23 cellular contexts compared by ENCODE assay signal in the genomic region with DNA sequence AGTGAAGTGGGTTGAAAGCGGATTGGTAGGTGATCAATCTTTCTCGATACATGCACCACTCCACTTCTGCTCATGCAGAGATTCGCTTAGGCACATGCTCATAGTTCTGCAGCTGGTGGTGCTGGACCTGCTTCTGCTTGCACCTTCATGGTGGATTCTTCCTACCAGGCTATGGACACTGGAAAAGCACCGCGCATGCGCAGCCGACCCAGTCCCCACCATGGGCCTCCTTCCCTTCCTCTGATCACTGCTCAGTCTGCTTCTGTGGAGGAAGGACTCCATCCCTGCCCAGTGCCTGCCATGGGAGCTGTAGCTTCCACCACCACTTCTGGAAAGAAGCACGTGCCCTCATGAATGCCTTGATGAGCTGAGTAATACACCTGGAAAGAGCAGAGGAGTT.
DNase-seq lines count a peak whose midpoint lies in the region; ATAC-seq, FAIRE-seq and TF ChIP-seq lines count a peak whose summit lies in the region.
"Had no signal": no experiment of that assay in that cellular context is flagged by ENCODE, and none has a peak within 500 bp of the region (broad histone marks: within the 10 kb centered on the region; RNA-seq: fewer than 3 reads in every experiment).

No MANE protein-coding gene starts in this region.

- H3K4me3 ChIP-seq in left ventricle myocardium inferior, result no peak overlapping the region
- no peak overlapping the region for H3K4me3 ChIP-seq in K562
- no peak overlapping the region for H3K4me3 ChIP-seq in esophagus muscularis mucosa
- H3K4me3 ChIP-seq: A549; BLaER1 treated with 17β-estradiol and CSF1 and Interleukin-3, amounts not matched to agents 10 nM and 100 nM; GM12878 had no signal

- CTCF ChIA-PET in K562 (lab: Yijun Ruan, JAX; ENCODE audit: low intra/inter-chr PET ratio), result interaction anchor here (0.7 kb wide), 1 partner anchor 97 kb away, joined by 3 read pairs; no protein-coding TSS in a partner anchor
- CTCF ChIA-PET in activated CD8-positive, alpha-beta memory T cell treated with anti-CD3 and anti-CD28 coated beads, Interleukin-2, amount 10 ng/mL, durations not matched to agents 7 days and 5 days (lab: Charles Lee), result no interaction called here

- H3K36me3 Mint-ChIP-seq in stimulated activated memory B cell treated with anti-CD40 and anti-IgM and Interleukin-4, amounts not matched to agents 10 μg/mL and 1 μg/mL and 100 μg/mL, for 72 hours, result no peaks in the 10 kb centered on the region
- H3K36me3 Mint-ChIP-seq in activated CD8-positive, alpha-beta memory T cell treated with anti-CD3 and anti-CD28 coated beads, Interleukin-2, amount 10 ng/mL, durations not matched to agents 7 days and 5 days, result no peaks in the 10 kb centered on the region
- H3K36me3 Mint-ChIP-seq: CD8-positive, alpha-beta T cell had no signal

- FAIRE-seq in K562 (lab: Jason Lieb, UNC), result no peak
- FAIRE-seq: A549, D721Med, GM12878, GM18507 had no signal

- H3K36me3 ChIP-seq in left ventricle myocardium inferior (no peaks in the 10 kb centered on the region), K562 (ENCODE audit: control insufficient read depth, insufficient read depth, low read length) (no peaks in the 10 kb centered on the region), esophagus muscularis mucosa (no peaks in the 10 kb centered on the region)
- H3K36me3 ChIP-seq: BLaER1 treated with 17β-estradiol and CSF1 and Interleukin-3, amounts not matched to agents 10 nM and 100 nM had no signal

- no peaks in the 10 kb centered on the region for H3K9me1 ChIP-seq in K562 (ENCODE audit: control insufficient read depth, insufficient read depth, low read length)

- H3K9me3 ChIP-seq in left ventricle myocardium inferior (replicated peaks), result no peaks in the 10 kb centered on the region
- H3K9me3 ChIP-seq in K562 (replicated peaks; ENCODE audit: control insufficient read depth, insufficient read depth, low read depth, low read length), result no peaks in the 10 kb centered on the region
- no peaks in the 10 kb centered on the region for H3K9me3 ChIP-seq in esophagus muscularis mucosa
- H3K9me3 ChIP-seq: A549; BLaER1 treated with 17β-estradiol and CSF1 and Interleukin-3, amounts not matched to agents 10 nM and 100 nM; Caco-2 had no signal

- H3K27me3 Mint-ChIP-seq in stimulated activated memory B cell treated with anti-CD40 and anti-IgM and Interleukin-4, amounts not matched to agents 10 μg/mL and 1 μg/mL and 100 μg/mL, for 72 hours, result no peaks in the 10 kb centered on the region
- no peaks in the 10 kb centered on the region for H3K27me3 Mint-ChIP-seq in activated CD8-positive, alpha-beta memory T cell treated with anti-CD3 and anti-CD28 coated beads, Interleukin-2, amount 10 ng/mL, durations not matched to agents 7 days and 5 days
- H3K27me3 Mint-ChIP-seq: B cell; CD4-positive, alpha-beta T cell had no signal

- H3K27ac ChIP-seq in left ventricle myocardium inferior (replicated peaks), result no peak overlapping the region
- H3K27ac ChIP-seq in K562 (ENCODE audit: extremely low read depth, low read depth, low read length), result no peak overlapping the region
- H3K27ac ChIP-seq in esophagus muscularis mucosa (replicated peaks in 1 of 4), result no peak overlapping the region
- H3K27ac ChIP-seq: 22Rv1; A549; BLaER1 treated with 17β-estradiol and CSF1 and Interleukin-3, amounts not matched to agents 10 nM and 100 nM; C4-2B had no signal

- H3K27me3 ChIP-seq in left ventricle myocardium inferior (ENCODE audit: low read depth), result no peaks in the 10 kb centered on the region
- H3K27me3 ChIP-seq in K562 (ENCODE audit: control insufficient read depth in 2 of 2, insufficient read depth in 2 of 2, low read length in 2 of 2), result no peaks in the 10 kb centered on the region
- H3K27me3 ChIP-seq in esophagus muscularis mucosa, result no peaks in the 10 kb centered on the region
- H3K27me3 ChIP-seq: BLaER1 treated with 17β-estradiol and CSF1 and Interleukin-3, amounts not matched to agents 10 nM and 100 nM had no signal

- DNase-seq in Right ventricle myocardium inferior (ENCODE audit: missing footprints) (peak; percentile 53), left ventricle myocardium inferior (no peak), K562 (ENCODE audit: extremely low read depth in 1 of 4, low spot score in 3 of 4) (no peak), DMS79 treated with DMSO at 0.1 percent for 48 hours (lab: John Stamatoyannopoulos, UW) (no peak), esophagus muscularis mucosa (ENCODE audit: extremely low spot score) (no peak)
- DNase-seq in activated CD8-positive, alpha-beta memory T cell treated with anti-CD3 and anti-CD28 coated beads, Interleukin-2, amount 10 ng/mL, durations not matched to agents 7 days and 5 days, result no peak
- DNase-seq: AML-193; Caco-2; Calu3; CD4-positive, alpha-beta T cell; CD8-positive, alpha-beta T cell; DND-41; EL; GDM1 had no signal

- H3K4me2 ChIP-seq in K562 (ENCODE audit: insufficient read depth, low read length), result no peak overlapping the region
- H3K4me2 ChIP-seq: A549; BLaER1 treated with 17β-estradiol and CSF1 and Interleukin-3, amounts not matched to agents 10 nM and 100 nM had no signal

- no peaks in the 10 kb centered on the region for H3K79me2 ChIP-seq in K562 (ENCODE audit: control insufficient read depth, insufficient read depth, low read length)

- no peaks in the 10 kb centered on the region for H3K4me1 Mint-ChIP-seq in stimulated activated memory B cell treated with anti-CD40 and anti-IgM and Interleukin-4, amounts not matched to agents 10 μg/mL and 1 μg/mL and 100 μg/mL, for 72 hours
- H3K4me1 Mint-ChIP-seq in activated CD8-positive, alpha-beta memory T cell treated with anti-CD3 and anti-CD28 coated beads, Interleukin-2, amount 10 ng/mL, durations not matched to agents 7 days and 5 days, result no peaks in the 10 kb centered on the region
- H3K4me1 Mint-ChIP-seq: B cell had no signal

- H2AFZ ChIP-seq in K562 (ENCODE audit: low read depth, low read length), result no peak overlapping the region

- no peak overlapping the region for H3K4me3 Mint-ChIP-seq in stimulated activated memory B cell treated with anti-CD40 and anti-IgM and Interleukin-4, amounts not matched to agents 10 μg/mL and 1 μg/mL and 100 μg/mL, for 72 hours
- no peak overlapping the region for H3K4me3 Mint-ChIP-seq in activated CD8-positive, alpha-beta memory T cell treated with anti-CD3 and anti-CD28 coated beads, Interleukin-2, amount 10 ng/mL, durations not matched to agents 7 days and 5 days
- H3K4me3 Mint-ChIP-seq: B cell; CD4-positive, alpha-beta T cell; CD8-positive, alpha-beta T cell had no signal

- TF ChIP-seq EP300 in K562 (IDR thresholded peaks at IDR 0.05; ENCODE audit: low read length) (no peak), esophagus muscularis mucosa (IDR thresholded peaks at IDR 0.05) (no peak)

- in situ Hi-C loops in K562 (cut with MboI), result no loop called here

- intact Hi-C loops in Right ventricle myocardium inferior (cut with DNase I), result no loop called here
- intact Hi-C loops in left ventricle myocardium inferior (cut with micrococcal nuclease), result no loop called here
- intact Hi-C loops in K562 (cut with micrococcal nuclease), result no loop called here
- intact Hi-C loops in esophagus muscularis mucosa (cut with DNase I), result no loop called here

- POLR2A ChIA-PET in K562 (lab: Yijun Ruan, JAX), result no interaction called here

- no peak overlapping the region for H3K27ac Mint-ChIP-seq in stimulated activated memory B cell treated with anti-CD40 and anti-IgM and Interleukin-4, amounts not matched to agents 10 μg/mL and 1 μg/mL and 100 μg/mL, for 72 hours
- H3K27ac Mint-ChIP-seq in activated CD8-positive, alpha-beta memory T cell treated with anti-CD3 and anti-CD28 coated beads, Interleukin-2, amount 10 ng/mL, durations not matched to agents 7 days and 5 days, result no peak overlapping the region
- H3K27ac Mint-ChIP-seq: B cell; CD4-positive, alpha-beta T cell; CD8-positive, alpha-beta T cell had no signal

- no TSS peak for BruUV-seq in K562 (replicated peaks; lab: Mats Ljungman, UMichigan)

- no peak for TF ChIP-seq POLR2A in K562 (conservative IDR thresholded peaks at IDR 0.05)
- no peak for TF ChIP-seq POLR2A in esophagus muscularis mucosa (IDR thresholded peaks at IDR 0.05; ENCODE audit: low read depth)

- peaks cover 2% of the 10 kb centered on the region for H3K9me3 Mint-ChIP-seq in stimulated activated memory B cell treated with anti-CD40 and anti-IgM and Interleukin-4, amounts not matched to agents 10 μg/mL and 1 μg/mL and 100 μg/mL, for 72 hours
- peaks cover 2% of the 10 kb centered on the region for H3K9me3 Mint-ChIP-seq in activated CD8-positive, alpha-beta memory T cell treated with anti-CD3 and anti-CD28 coated beads, Interleukin-2, amount 10 ng/mL, durations not matched to agents 7 days and 5 days (ENCODE audit: low read depth)

- no peak overlapping the region for H3K9ac ChIP-seq in K562 (ENCODE audit: insufficient read depth in 1 of 2, low read depth in 2 of 2, low read length in 2 of 2)
- H3K9ac ChIP-seq: BLaER1 treated with 17β-estradiol and CSF1 and Interleukin-3, amounts not matched to agents 10 nM and 100 nM had no signal

- TF ChIP-seq CTCF in left ventricle myocardium inferior (IDR thresholded peaks at IDR 0.05; ENCODE audit: borderline replicate concordance), result no peak
- TF ChIP-seq CTCF in K562 (IDR thresholded peaks at IDR 0.05 in 2 of 3, conservative IDR thresholded peaks at IDR 0.05 in 1 of 3; ENCODE audit: insufficient read depth in 2 of 3, low read depth in 1 of 3, low read length in 3 of 3), result no peak
- no peak for TF ChIP-seq CTCF in esophagus muscularis mucosa (IDR thresholded peaks at IDR 0.05)

- WGBS in K562 (ENCODE audit: insufficient coverage, low coverage, missing lambda C conversion rate), result 3% methylated on average over 8 of the region's 8 CpGs
- WGBS in esophagus muscularis mucosa, result 96% methylated on average over 8 of the region's 8 CpGs

- no peak for ATAC-seq in Right ventricle myocardium inferior
- no peak for ATAC-seq in K562
- ATAC-seq in stimulated activated memory B cell treated with anti-CD40 and anti-IgM and Interleukin-4, amounts not matched to agents 10 μg/mL and 1 μg/mL and 100 μg/mL, for 72 hours, result peak; percentile 39
- no peak for ATAC-seq in activated CD8-positive, alpha-beta memory T cell treated with anti-CD3 and anti-CD28 coated beads, Interleukin-2, amount 10 ng/mL, durations not matched to agents 7 days and 5 days
- ATAC-seq: A549; CD8-positive, alpha-beta T cell; GM12878 had no signal

- H3K4me1 ChIP-seq in left ventricle myocardium inferior, result no peaks in the 10 kb centered on the region
- H3K4me1 ChIP-seq in K562 (replicated peaks in 1 of 2; ENCODE audit: control insufficient read depth in 2 of 2, insufficient read depth in 2 of 2, low read length in 2 of 2), result no peaks in the 10 kb centered on the region
- H3K4me1 ChIP-seq in esophagus muscularis mucosa, result no peaks in the 10 kb centered on the region
- H3K4me1 ChIP-seq: A549; BLaER1 treated with 17β-estradiol and CSF1 and Interleukin-3, amounts not matched to agents 10 nM and 100 nM; Caco-2 had no signal

- TF ChIP-seq RAD21 in K562 (CRISPR knock-in tag; conservative IDR thresholded peaks at IDR 0.05 in 1 of 2, IDR thresholded peaks at IDR 0.05 in 1 of 2), result no peak

- no peaks in the 10 kb centered on the region for H4K20me1 ChIP-seq in K562 (replicated peaks; ENCODE audit: control insufficient read depth, insufficient read depth, low read length)
- H4K20me1 ChIP-seq: BLaER1 treated with 17β-estradiol and CSF1 and Interleukin-3, amounts not matched to agents 10 nM and 100 nM had no signal

TF ChIP-seq in K562, 482 proteins besides CTCF, POLR2A, EP300 and RAD21:
- TF ChIP-seq NRF1 (conservative IDR thresholded peaks at IDR 0.05 in 1 of 2, IDR thresholded peaks at IDR 0.05 in 1 of 2), result peak; percentile 68 to 74
- no peak for TF ChIP-seq ZNF57 (CRISPR knock-in tag; IDR thresholded peaks at IDR 0.05)
